23 cellular contexts compared by ENCODE assay signal in genomic region chr2:111957872-111958354, GRCh38. TPM values are rescaled to one million over a fixed set of nuclear protein-coding genes. Genes with fewer than 3 reads are reported as not detected.
DNase-seq lines count a peak whose midpoint lies in the region; ATAC-seq and TF ChIP-seq lines count a peak whose summit lies in the region.
"Had no signal": no experiment of that assay in that cellular context is flagged by ENCODE, and none has a peak within 500 bp of the region (broad histone marks: within the 10 kb centered on the region; RNA-seq: fewer than 3 reads in every experiment).

No MANE protein-coding gene starts in this region.

- no peak for DNase-seq in esophagus squamous epithelium (lab: John Stamatoyannopoulos, UW)
- no peak for DNase-seq in left lung
- no peak for DNase-seq in activated CD4-positive, alpha-beta T cell treated with anti-CD3 and anti-CD28 coated beads for 4 hours
- no peak for DNase-seq in ureter (ENCODE audit: low spot score)
- DNase-seq in nephron progenitor cell, result no peak
- DNase-seq: activated CD8-positive, alpha-beta memory T cell treated with anti-CD3 and anti-CD28 coated beads for 24 hours; activated T-cell treated with anti-CD3 and anti-CD28 coated beads, Interleukin-2, amount 50 U/mL, for 72 hours; DMS 273 treated with DMSO at 0.1 percent for 48 hours; erythroblast; GDM1; NCI-H2081 treated with DMSO at 0.1 percent for 48 hours; NCI-H524 treated with DMSO at 0.1 percent for 48 hours; stimulated activated naive CD8-positive, alpha-beta T cell treated with anti-CD3 and anti-CD28 coated beads, Interleukin-15, Interleukin-2, amounts not matched to agents 100 U/mL and 50 U/mL, for 24 hours had no signal

- no peaks in the 10 kb centered on the region for H3K27me3 Mint-ChIP-seq in nephron progenitor cell (ENCODE audit: low read depth, poor library complexity)
- H3K27me3 Mint-ChIP-seq: brain had no signal

- no peak overlapping the region for H3K27ac Mint-ChIP-seq in nephron progenitor cell
- H3K27ac Mint-ChIP-seq: activated naive CD4-positive, alpha-beta T cell treated with anti-CD3 and anti-CD28 coated beads, Interleukin-2, amount 50 U/mL, for 24 hours; activated T-cell treated with anti-CD3 and anti-CD28 coated beads, Interleukin-2, amount 50 U/mL, for 72 hours; brain; IgD-negative memory B cell; T-helper 1 cell treated with Interleukin-12 subunit alpha and Interleukin-12 subunit beta and Interleukin-4 antibody, amounts not matched to agents 30 μg/mL and 1 μg/mL, for 36 hours had no signal

- H3K27me3 ChIP-seq in esophagus squamous epithelium (peaks cover 0 to 17% (median 0%) of the 10 kb centered on the region in 4 donors), left lung (no peaks in the 10 kb centered on the region)
- H3K27me3 ChIP-seq: BLaER1 treated with 17β-estradiol and CSF1 and Interleukin-3, amounts not matched to agents 10 nM and 100 nM had no signal

- no peaks in the 10 kb centered on the region for H3K9me3 Mint-ChIP-seq in nephron progenitor cell
- H3K9me3 Mint-ChIP-seq: activated naive CD4-positive, alpha-beta T cell treated with anti-CD3 and anti-CD28 coated beads, Interleukin-2, amount 50 U/mL, for 24 hours; activated T-cell treated with anti-CD3 and anti-CD28 coated beads, Interleukin-2, amount 50 U/mL, for 72 hours; IgD-negative memory B cell; T-helper 1 cell treated with Interleukin-12 subunit alpha and Interleukin-12 subunit beta and Interleukin-4 antibody, amounts not matched to agents 30 μg/mL and 1 μg/mL, for 36 hours had no signal

- H3K4me1 ChIP-seq in HEK293 (ENCODE audit: control insufficient read depth, insufficient read depth, low read length) (peaks cover 3% of the 10 kb centered on the region; the same call in 1 of the 2 replicates), esophagus squamous epithelium (peaks cover 4 to 36% (median 8%) of the 10 kb centered on the region in 3 donors), left lung (peaks cover 0 to 42% of the 10 kb centered on the region in 2 donors)
- H3K4me1 ChIP-seq: A549 had no signal

- TF ChIP-seq CTCF in HEK293 (tag by site-specific recombination; IDR thresholded peaks at IDR 0.05) (no peak), esophagus squamous epithelium (IDR thresholded peaks at IDR 0.05) (no peak), left lung (IDR thresholded peaks at IDR 0.05) (no peak), nephron progenitor cell (IDR thresholded peaks at IDR 0.05) (no peak)

- intact Hi-C loops in esophagus squamous epithelium (cut with DNase I), result no loop called here
- intact Hi-C loops in left lung (cut with DNase I), result no loop called here

- POLR2A ChIA-PET in HEK293 (lab: Yijun Ruan, JAX), result interaction anchor here (0.6 kb wide), 1 partner anchor 12 kb away, joined by 4 read pairs; no protein-coding TSS in a partner anchor

- CTCF ChIA-PET in HEK293 (lab: Yijun Ruan, JAX), result interaction anchor here (1.1 kb wide), 1 partner anchor 85 kb away, joined by 3 read pairs; no protein-coding TSS in a partner anchor

- WGBS in esophagus squamous epithelium, 2 donors, result 63 to 66% methylated on average over 6 of the region's 6 CpGs

- H3K36me3 ChIP-seq in HEK293 (ENCODE audit: control insufficient read depth in 2 of 2, insufficient read depth in 1 of 2, low read length in 2 of 2) (no peaks in the 10 kb centered on the region), esophagus squamous epithelium (no peaks in the 10 kb centered on the region), left lung (peaks cover 0 to 13% of the 10 kb centered on the region in 2 donors)

- H3K4me3 ChIP-seq in HEK293 (ENCODE audit: low read depth, low read length) (no peak overlapping the region), esophagus squamous epithelium (no peak overlapping the region), left lung (no peak overlapping the region)
- H3K4me3 ChIP-seq: A549; BLaER1 treated with 17β-estradiol and CSF1 and Interleukin-3, amounts not matched to agents 10 nM and 100 nM had no signal

- H3K9me3 ChIP-seq in HEK293 (ENCODE audit: control insufficient read depth, insufficient read depth, low read depth, low read length) (no peaks in the 10 kb centered on the region), esophagus squamous epithelium (no peaks in the 10 kb centered on the region), left lung (no peaks in the 10 kb centered on the region)
- H3K9me3 ChIP-seq: A549; BLaER1 treated with 17β-estradiol and CSF1 and Interleukin-3, amounts not matched to agents 10 nM and 100 nM had no signal

- H3K36me3 Mint-ChIP-seq in nephron progenitor cell (ENCODE audit: low read depth), result peaks cover 5% of the 10 kb centered on the region
- H3K36me3 Mint-ChIP-seq: activated naive CD4-positive, alpha-beta T cell treated with anti-CD3 and anti-CD28 coated beads, Interleukin-2, amount 50 U/mL, for 24 hours; brain; IgD-negative memory B cell had no signal

- peak; percentile 49 for ATAC-seq in left lung
- ATAC-seq in HG03354 (IDR thresholded peaks at IDR 0.05; ENCODE audit: poor library complexity, severe bottlenecking, unreplicated experiment), result no peak
- ATAC-seq: A549; activated T-cell treated with anti-CD3 and anti-CD28 coated beads, Interleukin-2, amount 50 U/mL, for 72 hours; stimulated activated naive CD8-positive, alpha-beta T cell treated with anti-CD3 and anti-CD28 coated beads, Interleukin-15, Interleukin-2, amounts not matched to agents 100 U/mL and 50 U/mL, for 24 hours had no signal

- H3K4me1 Mint-ChIP-seq in nephron progenitor cell, result peaks cover 25% of the 10 kb centered on the region
- H3K4me1 Mint-ChIP-seq: activated naive CD4-positive, alpha-beta T cell treated with anti-CD3 and anti-CD28 coated beads, Interleukin-2, amount 50 U/mL, for 24 hours; IgD-negative memory B cell had no signal

- TF ChIP-seq POLR2A in esophagus squamous epithelium (IDR thresholded peaks at IDR 0.05), result no peak

- no peak overlapping the region for H3K4me3 Mint-ChIP-seq in nephron progenitor cell
- H3K4me3 Mint-ChIP-seq: activated naive CD4-positive, alpha-beta T cell treated with anti-CD3 and anti-CD28 coated beads, Interleukin-2, amount 50 U/mL, for 24 hours; activated T-cell treated with anti-CD3 and anti-CD28 coated beads, Interleukin-2, amount 50 U/mL, for 72 hours; brain; IgD-negative memory B cell; T-helper 1 cell treated with Interleukin-12 subunit alpha and Interleukin-12 subunit beta and Interleukin-4 antibody, amounts not matched to agents 30 μg/mL and 1 μg/mL, for 36 hours had no signal

- H3K27ac ChIP-seq in HEK293 (ENCODE audit: extremely low read depth, low read depth, low read length) (no peak overlapping the region), esophagus squamous epithelium (peak overlapping the region; percentile 49 to 89 (median 73)), left lung (peak overlapping the region in 1 of 2 donors; percentile 23), temporal lobe (ENCODE audit: low read depth, low read length) (peak overlapping the region; percentile 48)
- H3K27ac ChIP-seq: HL-60 had no signal

TF ChIP-seq in HEK293, 187 proteins besides CTCF, POLR2A, EP300 and RAD21:
- TF ChIP-seq ZNF148 (tag by site-specific recombination; IDR thresholded peaks at IDR 0.05; ENCODE audit: borderline replicate concordance) (no peak), TCF7L2 (IDR thresholded peaks at IDR 0.05; ENCODE audit: borderline replicate concordance, low read depth, low read length) (no peak), ZFHX2 (tag by site-specific recombination; conservative IDR thresholded peaks at IDR 0.05) (peak; percentile 31)

RNA-seq across cellular contexts. Expression of gene MERTK, which starts 59.5 kb away (rescaled TPM):
- total RNA-seq in esophagus squamous epithelium (10 to 100 TPM in 2 of 4 donors, 1 to 10 TPM in 2; 1.7 to 13.7 (median 7.0) TPM), left lung (10 to 100 TPM; 21.5 to 42.8 TPM), temporal lobe (3.7 TPM), ureter (33.5 TPM)
